19 cellular contexts compared by ENCODE assay signal in genomic region chr16:9316615-9317014, GRCh38.
DNase-seq lines count a peak whose midpoint lies in the region; ATAC-seq and TF ChIP-seq lines count a peak whose summit lies in the region.
"Had no signal": no experiment of that assay in that cellular context is flagged by ENCODE, and none has a peak within 500 bp of the region (broad histone marks: within the 10 kb centered on the region; RNA-seq: fewer than 3 reads in every experiment).

No MANE protein-coding gene starts in this region.

- no peaks in the 10 kb centered on the region for H3K4me1 Mint-ChIP-seq in activated CD4-positive, alpha-beta memory T cell treated with anti-CD3 and anti-CD28 coated beads, Interleukin-2, amount 10 ng/mL, durations not matched to agents 7 days and 5 days

- no peak overlapping the region for H3K4me3 Mint-ChIP-seq in activated CD4-positive, alpha-beta memory T cell treated with anti-CD3 and anti-CD28 coated beads, Interleukin-2, amount 10 ng/mL, durations not matched to agents 7 days and 5 days

- no peaks in the 10 kb centered on the region for H3K36me3 Mint-ChIP-seq in activated CD4-positive, alpha-beta memory T cell treated with anti-CD3 and anti-CD28 coated beads, Interleukin-2, amount 10 ng/mL, durations not matched to agents 7 days and 5 days (ENCODE audit: low read depth)

- no peak overlapping the region for H3K9ac ChIP-seq in colonic mucosa (ENCODE audit: low read depth in 2 of 2, low read length in 2 of 2)
- H3K9ac ChIP-seq: GM23248, KMS-11 had no signal

- intact Hi-C loops in colonic mucosa (cut with DNase I), result no loop called here
- intact Hi-C loops in left lung (cut with DNase I), result no loop called here

- POLR2A ChIA-PET in activated CD4-positive, alpha-beta memory T cell treated with anti-CD3 and anti-CD28 coated beads, Interleukin-2, amount 10 ng/mL, durations not matched to agents 7 days and 5 days (lab: Charles Lee), result no interaction called here

- ATAC-seq in left lung, result peak; percentile 84
- ATAC-seq in GM19328 (IDR thresholded peaks at IDR 0.05; ENCODE audit: unreplicated experiment), result no peak
- no peak for ATAC-seq in HG03469 (IDR thresholded peaks at IDR 0.05; ENCODE audit: unreplicated experiment)

- peak; percentile 76 for DNase-seq in DMS53 (lab: John Stamatoyannopoulos, UW)
- peak; percentile 47 for DNase-seq in colonic mucosa
- DNase-seq in left lung, result no peak
- DNase-seq in pons (ENCODE audit: low spot score), result peak; percentile 69
- DNase-seq in NCI-H748 treated with DMSO at 0.1 percent for 48 hours (lab: John Stamatoyannopoulos, UW), result no peak
- no peak for DNase-seq in activated CD4-positive, alpha-beta memory T cell treated with anti-CD3 and anti-CD28 coated beads, Interleukin-2, amount 10 ng/mL, durations not matched to agents 7 days and 5 days
- DNase-seq: DMS79 treated with DMSO at 0.1 percent for 48 hours, GM23248, NCI-H1105 treated with DMSO at 0.1 percent for 48 hours, NCI-H187 treated with DMSO at 0.1 percent for 48 hours, NCI-H2171 treated with DMSO at 0.1 percent for 48 hours, NCI-H510A, SHP77 treated with DMSO at 0.1 percent for 48 hours had no signal

- H3K4me3 ChIP-seq in colonic mucosa (no peak overlapping the region), left lung (no peak overlapping the region)
- H3K4me3 ChIP-seq: GM23248 had no signal

- H3K9me3 Mint-ChIP-seq in activated CD4-positive, alpha-beta memory T cell treated with anti-CD3 and anti-CD28 coated beads, Interleukin-2, amount 10 ng/mL, durations not matched to agents 7 days and 5 days, result peaks cover 6% of the 10 kb centered on the region

- H3K36me3 ChIP-seq in colonic mucosa (no peaks in the 10 kb centered on the region), left lung (no peaks in the 10 kb centered on the region)

- TF ChIP-seq CTCF in colonic mucosa (IDR thresholded peaks at IDR 0.05) (no peak), left lung (IDR thresholded peaks at IDR 0.05) (no peak)

- no peaks in the 10 kb centered on the region for H3K9me3 ChIP-seq in colonic mucosa
- H3K9me3 ChIP-seq in left lung, result peaks cover 0 to 4% of the 10 kb centered on the region in 2 donors
- H3K9me3 ChIP-seq: Caco-2 had no signal

- H3K27me3 ChIP-seq in colonic mucosa (no peaks in the 10 kb centered on the region), left lung (no peaks in the 10 kb centered on the region)

- H3K27ac Mint-ChIP-seq in activated CD4-positive, alpha-beta memory T cell treated with anti-CD3 and anti-CD28 coated beads, Interleukin-2, amount 10 ng/mL, durations not matched to agents 7 days and 5 days, result no peak overlapping the region

- no peaks in the 10 kb centered on the region for H3K27me3 Mint-ChIP-seq in activated CD4-positive, alpha-beta memory T cell treated with anti-CD3 and anti-CD28 coated beads, Interleukin-2, amount 10 ng/mL, durations not matched to agents 7 days and 5 days

- H3K4me1 ChIP-seq in colonic mucosa (peaks cover 3% of the 10 kb centered on the region), left lung (no peaks in the 10 kb centered on the region)
- H3K4me1 ChIP-seq: Caco-2 had no signal

- H3K27ac ChIP-seq in colonic mucosa (peak overlapping the region; percentile 65), left lung (no peak overlapping the region)
- H3K27ac ChIP-seq: C4-2B, GM23248, HL-60, KMS-11 had no signal

- CTCF ChIA-PET in activated CD4-positive, alpha-beta memory T cell treated with anti-CD3 and anti-CD28 coated beads, Interleukin-2, amount 10 ng/mL, durations not matched to agents 7 days and 5 days (lab: Charles Lee), result no interaction called here

Comparison
In these comparisons a context has a peak if more than half of its experiments do, and no peak if none do; other contexts are left out.
1. DNase-seq: peak in DMS53 (single experiment), colonic mucosa (single experiment) and pons (single experiment); none in left lung (0 of 2), NCI-H748 treated with DMSO at 0.1 percent for 48 hours (single experiment) and activated CD4-positive, alpha-beta memory T cell treated with anti-CD3 and anti-CD28 coated beads, Interleukin-2, amount 10 ng/mL, durations not matched to agents 7 days and 5 days (single experiment).